In the genomic region with DNA sequence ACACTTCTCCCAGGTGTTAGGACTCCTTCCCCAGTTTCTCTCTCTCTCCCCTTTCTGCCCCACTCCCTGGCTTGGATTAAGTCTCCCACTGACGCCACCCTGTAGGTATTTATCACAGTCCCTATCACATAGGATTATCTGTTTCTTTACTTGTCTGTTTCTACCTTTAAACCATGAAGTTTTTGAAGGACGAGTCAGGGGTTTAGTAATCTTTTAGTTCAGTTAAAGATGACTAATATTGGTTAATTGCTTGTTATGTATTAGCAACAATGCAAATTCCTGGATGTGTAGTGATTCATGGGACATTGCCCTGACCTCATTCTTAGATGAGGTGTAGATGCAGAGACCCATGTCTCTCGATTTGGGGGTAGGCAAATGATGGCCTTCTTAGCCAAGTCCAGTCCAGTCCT, we compare ENCODE assay signal across 1 cellular context.
TF ChIP-seq lines count a peak whose summit lies in the region.

No MANE protein-coding gene starts in this region.

TF ChIP-seq in GM12878, 131 proteins besides CTCF, POLR2A, EP300 and RAD21 (continued from another document):
- TF ChIP-seq, protein P1, sequence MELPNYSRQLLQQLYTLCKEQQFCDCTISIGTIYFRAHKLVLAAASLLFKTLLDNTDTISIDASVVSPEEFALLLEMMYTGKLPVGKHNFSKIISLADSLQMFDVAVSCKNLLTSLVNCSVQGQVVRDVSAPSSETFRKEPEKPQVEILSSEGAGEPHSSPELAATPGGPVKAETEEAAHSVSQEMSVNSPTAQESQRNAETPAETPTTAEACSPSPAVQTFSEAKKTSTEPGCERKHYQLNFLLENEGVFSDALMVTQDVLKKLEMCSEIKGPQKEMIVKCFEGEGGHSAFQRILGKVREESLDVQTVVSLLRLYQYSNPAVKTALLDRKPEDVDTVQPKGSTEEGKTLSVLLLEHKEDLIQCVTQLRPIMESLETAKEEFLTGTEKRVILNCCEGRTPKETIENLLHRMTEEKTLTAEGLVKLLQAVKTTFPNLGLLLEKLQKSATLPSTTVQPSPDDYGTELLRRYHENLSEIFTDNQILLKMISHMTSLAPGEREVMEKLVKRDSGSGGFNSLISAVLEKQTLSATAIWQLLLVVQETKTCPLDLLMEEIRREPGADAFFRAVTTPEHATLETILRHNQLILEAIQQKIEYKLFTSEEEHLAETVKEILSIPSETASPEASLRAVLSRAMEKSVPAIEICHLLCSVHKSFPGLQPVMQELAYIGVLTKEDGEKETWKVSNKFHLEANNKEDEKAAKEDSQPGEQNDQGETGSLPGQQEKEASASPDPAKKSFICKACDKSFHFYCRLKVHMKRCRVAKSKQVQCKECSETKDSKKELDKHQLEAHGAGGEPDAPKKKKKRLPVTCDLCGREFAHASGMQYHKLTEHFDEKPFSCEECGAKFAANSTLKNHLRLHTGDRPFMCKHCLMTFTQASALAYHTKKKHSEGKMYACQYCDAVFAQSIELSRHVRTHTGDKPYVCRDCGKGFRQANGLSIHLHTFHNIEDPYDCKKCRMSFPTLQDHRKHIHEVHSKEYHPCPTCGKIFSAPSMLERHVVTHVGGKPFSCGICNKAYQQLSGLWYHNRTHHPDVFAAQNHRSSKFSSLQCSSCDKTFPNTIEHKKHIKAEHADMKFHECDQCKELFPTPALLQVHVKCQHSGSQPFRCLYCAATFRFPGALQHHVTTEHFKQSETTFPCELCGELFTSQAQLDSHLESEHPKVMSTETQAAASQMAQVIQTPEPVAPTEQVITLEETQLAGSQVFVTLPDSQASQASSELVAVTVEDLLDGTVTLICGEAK (IDR thresholded peaks at IDR 0.05; ENCODE audit: borderline replicate concordance): no peak
- TF ChIP-seq JUNB (IDR thresholded peaks at IDR 0.05): peak; percentile 2; the same call in 1 of the 2 replicates
